16 cellular contexts compared by ENCODE assay signal in the genomic region with DNA sequence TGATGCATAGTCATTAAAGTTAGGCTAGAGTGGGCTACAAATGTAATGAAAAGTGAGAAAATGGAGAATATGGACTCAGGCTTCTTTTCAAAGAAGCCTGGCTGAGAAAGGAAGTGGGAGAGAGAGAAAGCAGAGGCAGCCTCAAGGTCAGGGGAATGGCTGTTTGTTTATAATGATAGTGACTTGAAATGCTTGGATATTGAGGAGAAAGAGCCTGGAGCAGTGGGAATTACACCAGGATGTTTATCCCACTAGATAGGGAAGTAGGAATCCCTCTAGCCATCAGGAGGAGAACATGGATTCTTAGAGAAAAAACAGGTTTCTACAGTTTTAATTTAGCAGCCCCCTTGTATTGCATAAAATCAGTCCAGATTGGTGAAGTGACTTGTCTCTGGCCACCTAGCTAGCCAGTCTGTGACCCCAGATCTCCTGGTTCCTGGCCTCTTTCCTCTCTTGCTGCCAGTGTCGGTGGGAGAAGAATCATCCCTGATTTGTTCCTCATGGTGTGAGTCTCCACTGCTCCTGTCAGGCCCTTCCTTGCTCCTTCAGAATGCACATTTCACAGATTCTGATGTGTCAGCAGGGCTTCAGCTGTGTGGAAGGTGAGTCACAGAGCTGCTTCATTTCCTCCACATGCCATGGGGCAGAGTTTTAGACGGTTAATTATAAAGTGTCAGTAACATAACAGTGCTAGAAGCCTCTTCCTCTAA. TPM values are rescaled to one million over a fixed set of nuclear protein-coding genes. Genes with fewer than 3 reads are reported as not detected.
A peak's percentile ranks its signal among the peaks of the same experiment; 100 is the strongest.
DNase-seq lines count a peak whose midpoint lies in the region; ATAC-seq, FAIRE-seq and TF ChIP-seq lines count a peak whose summit lies in the region.
"Had no signal": no experiment of that assay in that cellular context is flagged by ENCODE, and none has a peak within 500 bp of the region (broad histone marks: within the 10 kb centered on the region; RNA-seq: fewer than 3 reads in every experiment).

No MANE protein-coding gene starts in this region.

- H3K4me1 ChIP-seq in right cardiac atrium (ENCODE audit: control insufficient read depth, insufficient read depth, low read length): peaks cover 11% of the 10 kb centered on the region

- no peaks in the 10 kb centered on the region for H3K9me3 ChIP-seq in right cardiac atrium (ENCODE audit: control insufficient read depth, low read length)

- intact Hi-C loops in right cardiac atrium (cut with DNase I): no loop called here
- intact Hi-C loops in left ventricle myocardium superior (cut with micrococcal nuclease): no loop called here
- intact Hi-C loops in Right ventricle myocardium superior (cut with DNase I): no loop called here

- H3K4me3 ChIP-seq in right cardiac atrium (ENCODE audit: low read length) (no peak overlapping the region), astrocyte of the cerebellum (ENCODE audit: low read depth, low read length) (no peak overlapping the region)
- H3K4me3 ChIP-seq: Peyer's patch had no signal

- no peak overlapping the region for H3K27ac ChIP-seq in right cardiac atrium (ENCODE audit: low read length)

- TF ChIP-seq CTCF in astrocyte of the cerebellum (IDR thresholded peaks at IDR 0.05; ENCODE audit: low read depth, low read length, missing control alignments): no peak

- DNase-seq in right cardiac atrium: no peak
- no peak for DNase-seq in left ventricle myocardium superior
- peak; percentile 52 for DNase-seq in astrocyte of the cerebellum (ENCODE audit: low read depth)
- peak; percentile 70 for DNase-seq in stromal cell of bone marrow (ENCODE audit: low read depth)
- DNase-seq in NCI-H2227 (lab: John Stamatoyannopoulos, UW; ENCODE audit: unreplicated experiment): no peak
- DNase-seq in Right ventricle myocardium superior: no peak
- DNase-seq: activated CD4-positive, alpha-beta T cell treated with anti-CD3 and anti-CD28 coated beads for 1 hour; activated naive CD4-positive, alpha-beta T cell treated with anti-CD3 and anti-CD28 coated beads for 36 hours; AML-193; midbrain; NCI-H187 had no signal

- WGBS in right cardiac atrium: 47% methylated on average over 2 of the region's 2 CpGs

- ATAC-seq in right cardiac atrium (peak; percentile 35 to 71), left ventricle myocardium superior (no peak), GM18511 (IDR thresholded peaks at IDR 0.05; ENCODE audit: unreplicated experiment) (no peak), Right ventricle myocardium superior (ENCODE audit: poor library complexity) (no peak)
- ATAC-seq: stimulated activated memory B cell treated with anti-CD40 and anti-IgM and Interleukin-4, amounts not matched to agents 10 μg/mL and 1 μg/mL and 100 μg/mL, for 72 hours had no signal

- in situ Hi-C loops in astrocyte of the cerebellum (cut with HindIII; ENCODE audit: low sequenced_read_pairs): no loop called here

- H3K27me3 ChIP-seq in right cardiac atrium (ENCODE audit: control insufficient read depth, insufficient read depth): no peaks in the 10 kb centered on the region
- H3K27me3 ChIP-seq: Peyer's patch had no signal

- FAIRE-seq in islet of Langerhans (lab: Jason Lieb, UNC): peak; percentile 71
- FAIRE-seq: endometrium had no signal

RNA-seq across cellular contexts. Expression of gene SEMA6D, which starts 32.9 kb away (rescaled TPM):
- 10 to 100 TPM in 3 of 4 donors, 1 to 10 TPM in 1; 7.0 to 28.3 (median 22.3) TPM for total RNA-seq in right cardiac atrium
- 6.5 TPM for polyA plus RNA-seq in right cardiac atrium
- 19.7 TPM for total RNA-seq in left ventricle myocardium superior
- 16.5 TPM for total RNA-seq in Right ventricle myocardium superior
- total RNA-seq: activated naive CD4-positive, alpha-beta T cell treated with anti-CD3 and anti-CD28 coated beads for 36 hours had no signal

Comparison
In these comparisons a context has a peak if more than half of its experiments do, and no peak if none do; other contexts are left out.
1. ATAC-seq: peak in right cardiac atrium (2 of 2); none in left ventricle myocardium superior (single experiment), GM18511 (single experiment) and Right ventricle myocardium superior (single experiment).
2. DNase-seq: peak in astrocyte of the cerebellum (single experiment) and stromal cell of bone marrow (single experiment); none in right cardiac atrium (0 of 3), left ventricle myocardium superior (single experiment), NCI-H2227 (single experiment) and Right ventricle myocardium superior (single experiment).